ENCODE assay signal across 2 cellular contexts in the genomic region with DNA sequence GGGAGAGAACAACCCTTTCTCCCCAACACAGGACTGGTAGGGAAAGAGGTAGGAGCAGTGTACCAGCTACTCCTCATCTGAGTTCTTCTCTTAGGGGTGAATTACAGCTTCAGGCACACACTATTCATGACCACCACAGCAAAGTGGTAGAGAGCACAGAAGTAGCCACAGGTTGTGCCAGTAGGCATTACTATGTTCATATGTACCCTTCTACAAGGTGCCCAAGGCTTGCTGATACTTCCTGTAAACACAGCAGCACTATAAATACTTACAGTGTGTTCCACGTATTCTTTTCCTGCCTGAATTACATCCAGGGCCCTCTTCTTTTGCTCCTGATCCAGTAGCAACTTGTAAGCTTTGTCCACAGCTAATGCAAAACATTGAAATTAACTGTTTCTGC.
TF ChIP-seq lines count a peak whose summit lies in the region.

No MANE protein-coding gene starts in this region.

TF ChIP-seq in GM23338, 12 proteins besides CTCF, POLR2A, EP300 and RAD21:
- TF ChIP-seq, protein P1, sequence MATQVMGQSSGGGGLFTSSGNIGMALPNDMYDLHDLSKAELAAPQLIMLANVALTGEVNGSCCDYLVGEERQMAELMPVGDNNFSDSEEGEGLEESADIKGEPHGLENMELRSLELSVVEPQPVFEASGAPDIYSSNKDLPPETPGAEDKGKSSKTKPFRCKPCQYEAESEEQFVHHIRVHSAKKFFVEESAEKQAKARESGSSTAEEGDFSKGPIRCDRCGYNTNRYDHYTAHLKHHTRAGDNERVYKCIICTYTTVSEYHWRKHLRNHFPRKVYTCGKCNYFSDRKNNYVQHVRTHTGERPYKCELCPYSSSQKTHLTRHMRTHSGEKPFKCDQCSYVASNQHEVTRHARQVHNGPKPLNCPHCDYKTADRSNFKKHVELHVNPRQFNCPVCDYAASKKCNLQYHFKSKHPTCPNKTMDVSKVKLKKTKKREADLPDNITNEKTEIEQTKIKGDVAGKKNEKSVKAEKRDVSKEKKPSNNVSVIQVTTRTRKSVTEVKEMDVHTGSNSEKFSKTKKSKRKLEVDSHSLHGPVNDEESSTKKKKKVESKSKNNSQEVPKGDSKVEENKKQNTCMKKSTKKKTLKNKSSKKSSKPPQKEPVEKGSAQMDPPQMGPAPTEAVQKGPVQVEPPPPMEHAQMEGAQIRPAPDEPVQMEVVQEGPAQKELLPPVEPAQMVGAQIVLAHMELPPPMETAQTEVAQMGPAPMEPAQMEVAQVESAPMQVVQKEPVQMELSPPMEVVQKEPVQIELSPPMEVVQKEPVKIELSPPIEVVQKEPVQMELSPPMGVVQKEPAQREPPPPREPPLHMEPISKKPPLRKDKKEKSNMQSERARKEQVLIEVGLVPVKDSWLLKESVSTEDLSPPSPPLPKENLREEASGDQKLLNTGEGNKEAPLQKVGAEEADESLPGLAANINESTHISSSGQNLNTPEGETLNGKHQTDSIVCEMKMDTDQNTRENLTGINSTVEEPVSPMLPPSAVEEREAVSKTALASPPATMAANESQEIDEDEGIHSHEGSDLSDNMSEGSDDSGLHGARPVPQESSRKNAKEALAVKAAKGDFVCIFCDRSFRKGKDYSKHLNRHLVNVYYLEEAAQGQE (IDR thresholded peaks at IDR 0.05; ENCODE audit: unreplicated experiment), result no peak
- no peak for TF ChIP-seq ZNF331 (CRISPR knock-in tag; IDR thresholded peaks at IDR 0.05; ENCODE audit: low read depth)

TF ChIP-seq in WTC11, 78 proteins besides CTCF, POLR2A, EP300 and RAD21:
- TF ChIP-seq, protein P2, sequence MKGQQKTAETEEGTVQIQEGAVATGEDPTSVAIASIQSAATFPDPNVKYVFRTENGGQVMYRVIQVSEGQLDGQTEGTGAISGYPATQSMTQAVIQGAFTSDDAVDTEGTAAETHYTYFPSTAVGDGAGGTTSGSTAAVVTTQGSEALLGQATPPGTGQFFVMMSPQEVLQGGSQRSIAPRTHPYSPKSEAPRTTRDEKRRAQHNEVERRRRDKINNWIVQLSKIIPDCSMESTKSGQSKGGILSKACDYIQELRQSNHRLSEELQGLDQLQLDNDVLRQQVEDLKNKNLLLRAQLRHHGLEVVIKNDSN (CRISPR knock-in tag; IDR thresholded peaks at IDR 0.05), result no peak
- TF ChIP-seq JAZF1 (CRISPR knock-in tag; IDR thresholded peaks at IDR 0.05), result no peak
- no peak for TF ChIP-seq SMAD4 (CRISPR knock-in tag; IDR thresholded peaks at IDR 0.05)
- TF ChIP-seq AR (CRISPR knock-in tag; IDR thresholded peaks at IDR 0.05), result no peak
- no peak for TF ChIP-seq HMGXB4 (CRISPR knock-in tag; IDR thresholded peaks at IDR 0.05)
- TF ChIP-seq SP1 (CRISPR knock-in tag; conservative IDR thresholded peaks at IDR 0.05), result no peak
- TF ChIP-seq ZNF138 (CRISPR knock-in tag; conservative IDR thresholded peaks at IDR 0.05), result no peak
